Comparison of ENCODE assay signal across 9 cellular contexts in genomic region chr1:161209790-161210409, GRCh38. TPM values are rescaled to one million over a fixed set of nuclear protein-coding genes. Genes with fewer than 3 reads are reported as not detected.
DNase-seq lines count a peak whose midpoint lies in the region; FAIRE-seq and TF ChIP-seq lines count a peak whose summit lies in the region.
"Had no signal": no experiment of that assay in that cellular context is flagged by ENCODE, and none has a peak within 500 bp of the region (broad histone marks: within the 10 kb centered on the region; RNA-seq: fewer than 3 reads in every experiment).

No MANE protein-coding gene starts in this region.

- H3K9me3 ChIP-seq in fibroblast of lung (ENCODE audit: control insufficient read depth, insufficient read depth, low read depth, low read length) = no peaks in the 10 kb centered on the region
- no peaks in the 10 kb centered on the region for H3K9me3 ChIP-seq in neural cell (ENCODE audit: low read length)
- no peaks in the 10 kb centered on the region for H3K9me3 ChIP-seq in thyroid gland

- no peak for TF ChIP-seq POLR2A in thyroid gland (IDR thresholded peaks at IDR 0.05)

- H4K20me1 ChIP-seq in fibroblast of lung (ENCODE audit: control insufficient read depth, extremely low read depth, insufficient read depth, low read length) = no peaks in the 10 kb centered on the region
- H4K20me1 ChIP-seq in neural cell (ENCODE audit: insufficient read depth) = no peaks in the 10 kb centered on the region

- peak; percentile 83 for TF ChIP-seq RAD21 in neural cell (conservative IDR thresholded peaks at IDR 0.05)

- H3K9ac ChIP-seq in fibroblast of lung (ENCODE audit: insufficient read depth, low read length) (no peak overlapping the region), neural cell (ENCODE audit: low read length) (no peak overlapping the region)

- DNase-seq in SIG-M5 treated with dmso at 0.1 percent for 504 hours (lab: John Stamatoyannopoulos, UW; ENCODE audit: unreplicated experiment) (peak; percentile 82), SIG-M5 (lab: John Stamatoyannopoulos, UW) (no peak), Kasumi-1 (lab: John Stamatoyannopoulos, UW) (peak; percentile 71 to 74), RCC 7860 (ENCODE audit: low spot score) (peak; percentile 51), fibroblast of lung (ENCODE audit: low read depth in 2 of 2) (peak; percentile 55 to 70), thyroid gland (peak; percentile 84)
- DNase-seq in activated T-cell treated with anti-CD3 and anti-CD28 coated beads, Interleukin-2, amount 50 U/mL, for 48 hours = peak; percentile 80 to 82

- peaks cover 4% of the 10 kb centered on the region for H3K79me2 ChIP-seq in fibroblast of lung (ENCODE audit: control insufficient read depth, insufficient read depth, low read length)
- H3K79me2 ChIP-seq in neural cell (replicated peaks; ENCODE audit: insufficient read depth, low read length) = no peaks in the 10 kb centered on the region

- TF ChIP-seq EP300 in neural cell (conservative IDR thresholded peaks at IDR 0.05; ENCODE audit: poor library complexity, severe bottlenecking) = no peak

- H3K36me3 ChIP-seq in fibroblast of lung (ENCODE audit: control insufficient read depth, insufficient read depth, low read length) (peaks cover 21% of the 10 kb centered on the region), neural cell (ENCODE audit: insufficient read depth, low read length) (peaks cover 13% of the 10 kb centered on the region), thyroid gland (peaks cover 71 to 73% of the 10 kb centered on the region in 2 donors)

- TF ChIP-seq CTCF in fibroblast of lung (conservative IDR thresholded peaks at IDR 0.05 in 1 of 2, IDR thresholded peaks at IDR 0.05 in 1 of 2; ENCODE audit: low read depth in 1 of 2, low read length in 2 of 2) (peak; percentile 95), neural cell (IDR thresholded peaks at IDR 0.05; ENCODE audit: poor library complexity, severe bottlenecking) (peak; percentile 87), thyroid gland (IDR thresholded peaks at IDR 0.05) (peak; percentile 77 to 90 (median 86))

- H3K4me2 ChIP-seq in fibroblast of lung (ENCODE audit: extremely low read depth, insufficient read depth, low read length) (no peak overlapping the region), neural cell (ENCODE audit: low read length) (no peak overlapping the region)

- intact Hi-C loops in thyroid gland (cut with DNase I) = no loop called here

- 35 to 45% methylated on average over 11 of the region's 11 CpGs for WGBS in thyroid gland, 2 donors

- H3F3A ChIP-seq in neural cell (ENCODE audit: insufficient read depth, low read length, poor library complexity, severe bottlenecking) = no peaks in the 10 kb centered on the region

- peaks cover 8% of the 10 kb centered on the region for H3K4me1 ChIP-seq in fibroblast of lung (ENCODE audit: control insufficient read depth, extremely low read depth, insufficient read depth, low read length)
- H3K4me1 ChIP-seq in thyroid gland = peaks cover 0 to 5% of the 10 kb centered on the region in 2 donors

- H2AFZ ChIP-seq in fibroblast of lung (ENCODE audit: low read length) = no peak overlapping the region
- H2AFZ ChIP-seq in neural cell (ENCODE audit: low read depth, low read length) = no peak overlapping the region

- H3K27ac ChIP-seq in fibroblast of lung (ENCODE audit: insufficient read depth, low read length) (no peak overlapping the region), neural cell (ENCODE audit: low read length) (no peak overlapping the region), thyroid gland (no peak overlapping the region)

- no peak overlapping the region for H3K4me3 ChIP-seq in fibroblast of lung (replicated peaks in 1 of 4; ENCODE audit: control extremely low read depth in 1 of 4, insufficient read depth in 1 of 4, low read depth in 3 of 4, low read length in 4 of 4)
- no peak overlapping the region for H3K4me3 ChIP-seq in neural cell (ENCODE audit: low read length)
- no peak overlapping the region for H3K4me3 ChIP-seq in thyroid gland (replicated peaks in 1 of 3)

- H3K27me3 ChIP-seq in fibroblast of lung (ENCODE audit: control insufficient read depth, insufficient read depth, low read length) = no peaks in the 10 kb centered on the region
- H3K27me3 ChIP-seq in neural cell (ENCODE audit: insufficient read depth, low read depth, low read length) = no peaks in the 10 kb centered on the region
- no peaks in the 10 kb centered on the region for H3K27me3 ChIP-seq in thyroid gland

- no peak for FAIRE-seq in RCC 7860 (lab: Jason Lieb, UNC)

- H3K9me2 ChIP-seq in neural cell (ENCODE audit: insufficient read depth, low read length) = no peaks in the 10 kb centered on the region

TF ChIP-seq in neural cell, 6 proteins besides CTCF, POLR2A, EP300 and RAD21:
- TF ChIP-seq EZH2 (IDR thresholded peaks at IDR 0.05; ENCODE audit: borderline replicate concordance, insufficient read depth, low read length, poor library complexity, severe bottlenecking) = no peak
- peak; percentile 86 for TF ChIP-seq SMC3 (conservative IDR thresholded peaks at IDR 0.05; ENCODE audit: poor library complexity)
- no peak for TF ChIP-seq TAF1 (IDR thresholded peaks at IDR 0.05; ENCODE audit: low read depth)
- no peak for TF ChIP-seq MXI1 (conservative IDR thresholded peaks at IDR 0.05; ENCODE audit: poor library complexity, severe bottlenecking)
- TF ChIP-seq POLR2AphosphoS5 (IDR thresholded peaks at IDR 0.05) = no peak
TF ChIP-seq in neural cell: peak in this region for 1.

RNA-seq across cellular contexts. Expression of gene FCER1G, which starts 5.2 kb away (rescaled TPM):
- not detected in 2 replicates for total RNA-seq in fibroblast of lung
- polyA plus RNA-seq in fibroblast of lung = 0.21 and 0.85 TPM in 2 replicates
- 0.23 and 0.43 TPM in 2 replicates for polyA plus RNA-seq in fibroblast of lung (2012)
- not detected in 2 replicates for polyA minus RNA-seq in fibroblast of lung (ENCODE audit: low replicate concordance)
- polyA plus RNA-seq in neural cell = 3.5 TPM in 1 of 2 replicates, not detected in the other
- polyA minus RNA-seq in neural cell = not detected in 2 replicates
- total RNA-seq in thyroid gland = 10 to 100 TPM; 16.3 to 70.9 (median 22.3) TPM

RNA-seq across cellular contexts. Expression of gene NDUFS2, which starts 7.7 kb away (rescaled TPM):
- total RNA-seq in fibroblast of lung (142 and 194 TPM in 2 replicates), thyroid gland (100 to 1,000 TPM in 2 of 4 donors, 10 to 100 TPM in 2; 75.4 to 122 (median 99.9) TPM)
- polyA plus RNA-seq in fibroblast of lung (135 and 141 TPM in 2 replicates), neural cell (166 and 197 TPM in 2 replicates)
- polyA plus RNA-seq in fibroblast of lung (2012) = 104 and 105 TPM in 2 replicates
- polyA minus RNA-seq in fibroblast of lung (ENCODE audit: low replicate concordance) (144 and 179 TPM in 2 replicates), neural cell (122 and 123 TPM in 2 replicates)

RNA-seq across cellular contexts. Expression of gene ADAMTS4, which starts 11.0 kb away (rescaled TPM):
- total RNA-seq in fibroblast of lung (0.51 and 1.3 TPM in 2 replicates), thyroid gland (10 to 100 TPM in 1 of 4 donors, 1 to 10 TPM in 3; 4.6 to 24.4 (median 9.4) TPM)
- polyA plus RNA-seq in fibroblast of lung (0.75 and 1.0 TPM in 2 replicates), neural cell (0.04 TPM in 1 of 2 replicates, not detected in the other)
- polyA plus RNA-seq in fibroblast of lung (2012) = 1.3 and 1.9 TPM in 2 replicates
- polyA minus RNA-seq in fibroblast of lung (ENCODE audit: low replicate concordance) (6.6 and 14.3 TPM in 2 replicates), neural cell (not detected in 2 replicates)

RNA-seq across cellular contexts. Expression of gene APOA2, which starts 13.5 kb away (rescaled TPM):
- total RNA-seq in fibroblast of lung = not detected in 2 replicates
- polyA plus RNA-seq in fibroblast of lung = not detected in 2 replicates
- polyA plus RNA-seq in fibroblast of lung (2012) = not detected in 2 replicates
- polyA minus RNA-seq in fibroblast of lung (ENCODE audit: low replicate concordance) = not detected in 2 replicates
- not detected in 2 replicates for polyA plus RNA-seq in neural cell
- polyA minus RNA-seq in neural cell = not detected in 2 replicates
- total RNA-seq in thyroid gland = not detected
- total RNA-seq: pulmonary artery endothelial cell had no signal

RNA-seq across cellular contexts. Expression of gene TOMM40L, which starts 16.0 kb away (rescaled TPM):
- total RNA-seq in fibroblast of lung (9.2 and 11.7 TPM in 2 replicates), thyroid gland (10 to 100 TPM in 1 of 4 donors, 1 to 10 TPM in 3; 7.0 to 12.4 (median 8.3) TPM)
- polyA plus RNA-seq in fibroblast of lung (11.1 and 12.0 TPM in 2 replicates), neural cell (32.5 and 40.1 TPM in 2 replicates)
- polyA plus RNA-seq in fibroblast of lung (2012) = 10.8 and 11.4 TPM in 2 replicates
- polyA minus RNA-seq in fibroblast of lung (ENCODE audit: low replicate concordance) (39.7 and 47.2 TPM in 2 replicates), neural cell (37.0 TPM in 2 replicates)

Comparison
In these comparisons a context has a peak if more than half of its experiments do, and no peak if none do; other contexts are left out.
1. RNA of gene FCER1G, which starts 5.2 kb away (total RNA-seq): 16.3 to 70.9 TPM in thyroid gland; not detected in fibroblast of lung; every median in the first group is over 10 times any median in the second.
2. Peak in every context shown above with its lines, with median percentiles within 50 percentile points of each other: CTCF ChIP-seq.